ENCODE assay signal across 26 cellular contexts in genomic region chr12:107053709-107054108, GRCh38.
"Had no signal": no experiment of that assay in that cellular context is flagged by ENCODE, and none has a peak within 500 bp of the region (broad histone marks: within the 10 kb centered on the region; RNA-seq: fewer than 3 reads in every experiment).

No MANE protein-coding gene starts in this region.

- H3K9me3 ChIP-seq: ovary, thyroid gland had no signal

- H3K36me3 ChIP-seq: neural progenitor cell, ovary, stomach, thoracic aorta, thyroid gland, tibial nerve, upper lobe of left lung, vagina had no signal

- H3K4me3 Mint-ChIP-seq: natural killer cell; nephron; neural progenitor cell; stimulated activated effector memory CD8-positive, alpha-beta T cell treated with anti-CD3 and anti-CD28 coated beads, Interleukin-12 subunit alpha, Interleukin-12 subunit beta, amount 100 ng/mL, for 72 hours; stimulated activated naive B cell treated with anti-CD40 and anti-IgM and Interleukin-4, amounts not matched to agents 10 μg/mL and 1 μg/mL and 100 μg/mL, for 72 hours; stimulated activated naive CD8-positive, alpha-beta T cell treated with anti-CD3 and anti-CD28 coated beads, Interleukin-15, Interleukin-2, amounts not matched to agents 100 ng/mL and 50 ng/mL, for 24 hours had no signal

- H3K4me1 ChIP-seq: neural progenitor cell, parathyroid adenoma had no signal

- H3K4me3 ChIP-seq: neural progenitor cell, ovary, psoas muscle, stomach, thoracic aorta, thyroid gland, tibial nerve, upper lobe of left lung, vagina had no signal

- H3K27me3 ChIP-seq: neural progenitor cell, ovary, stomach, thyroid gland, tibial nerve, upper lobe of left lung, vagina had no signal

- H3K27ac ChIP-seq: neural progenitor cell, ovary, parathyroid adenoma, psoas muscle, stomach, thoracic aorta, thyroid gland, tibial nerve, upper lobe of left lung, vagina had no signal

- H3K27ac Mint-ChIP-seq: natural killer cell; nephron; neural progenitor cell; progenitor cell of endocrine pancreas; stimulated activated effector memory CD8-positive, alpha-beta T cell treated with anti-CD3 and anti-CD28 coated beads, Interleukin-12 subunit alpha, Interleukin-12 subunit beta, amount 100 ng/mL, for 72 hours; stimulated activated naive B cell treated with anti-CD40 and anti-IgM and Interleukin-4, amounts not matched to agents 10 μg/mL and 1 μg/mL and 100 μg/mL, for 72 hours; stimulated activated naive CD8-positive, alpha-beta T cell treated with anti-CD3 and anti-CD28 coated beads, Interleukin-15, Interleukin-2, amounts not matched to agents 100 ng/mL and 50 ng/mL, for 24 hours had no signal

- H3K27me3 Mint-ChIP-seq: progenitor cell of endocrine pancreas; stimulated activated naive CD8-positive, alpha-beta T cell treated with anti-CD3 and anti-CD28 coated beads, Interleukin-15, Interleukin-2, amounts not matched to agents 100 ng/mL and 50 ng/mL, for 24 hours had no signal

- DNase-seq: natural killer cell; occipital lobe; ovary; posterior cingulate gyrus; psoas muscle; right cardiac atrium; small intestine; stimulated activated CD4-positive, alpha-beta T cell treated with anti-CD3 and anti-CD28 coated beads, Interleukin-15, amount 100 ng/mL, for 24 hours; stimulated activated CD4-positive, alpha-beta T cell treated with anti-CD3 and anti-CD28 coated beads, Interleukin-2, amount 100 ng/mL, for 24 hours; stimulated activated CD4-positive, alpha-beta T cell treated with anti-CD3 and anti-CD28 coated beads, Interleukin-2, amount 100 ng/mL, for 48 hours; stimulated activated CD4-positive, alpha-beta T cell treated with anti-CD3 and anti-CD28 coated beads, Interleukin-4, amount 100 ng/mL, for 24 hours; stimulated activated naive B cell treated with anti-CD40 and anti-IgM and Interleukin-4, amounts not matched to agents 10 μg/mL and 1 μg/mL and 100 μg/mL, for 72 hours; stimulated activated naive CD4-positive, alpha-beta T cell treated with Interleukin-2 at 50 U/mL for 16 hours; stomach; thyroid gland; trophoblast cell; upper lobe of left lung had no signal

- H3K4me1 Mint-ChIP-seq: neural progenitor cell; stimulated activated naive B cell treated with anti-CD40 and anti-IgM and Interleukin-4, amounts not matched to agents 10 μg/mL and 1 μg/mL and 100 μg/mL, for 72 hours had no signal
